1 cellular context compared by ENCODE assay signal in the genomic region with DNA sequence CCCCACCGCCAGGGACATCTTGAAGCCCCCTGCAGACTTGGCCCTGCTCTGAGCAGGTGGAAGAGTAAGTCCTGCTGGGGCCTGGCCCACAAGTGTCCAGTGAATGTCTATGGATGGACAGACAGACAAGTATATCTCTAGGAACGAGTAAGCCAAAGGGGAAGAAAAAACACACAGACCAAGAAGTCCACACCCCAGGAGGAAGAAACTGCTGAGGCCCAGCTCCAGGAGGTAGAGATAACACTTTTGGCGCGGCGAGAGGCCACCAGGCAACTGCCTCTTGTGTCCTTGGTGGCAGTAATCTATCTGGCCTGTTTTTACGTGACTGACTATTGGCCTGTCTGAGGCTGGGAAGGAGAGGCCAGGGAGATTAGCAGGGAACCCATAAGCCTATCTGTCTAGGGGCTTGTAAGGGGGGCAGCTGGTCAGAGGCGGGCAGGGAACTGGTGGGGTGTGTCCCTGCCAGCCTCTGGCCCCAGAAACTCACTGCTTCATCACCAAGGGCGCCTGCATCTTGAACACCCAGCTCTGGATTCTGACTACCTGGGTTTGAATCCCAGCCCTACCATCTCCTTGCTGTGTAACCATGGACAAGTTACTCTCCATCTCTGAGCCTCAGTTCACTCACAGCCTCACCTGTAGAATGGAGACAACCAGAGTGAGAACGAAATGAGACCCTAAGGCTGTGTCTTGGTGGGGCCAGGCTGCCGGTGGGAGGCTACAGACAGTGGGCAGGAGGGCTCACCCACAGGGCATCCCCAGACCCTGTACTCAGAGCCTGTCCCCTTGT.
A peak's percentile ranks its signal among the peaks of the same experiment; 100 is the strongest.
TF ChIP-seq lines count a peak whose summit lies in the region.

No MANE protein-coding gene starts in this region.

TF ChIP-seq in K562, 482 proteins besides CTCF, POLR2A, EP300 and RAD21 (continued from another document):
- no peak for TF ChIP-seq NFXL1 (CRISPR knock-in tag; IDR thresholded peaks at IDR 0.05)
- no peak for TF ChIP-seq KLF10 (CRISPR knock-in tag; IDR thresholded peaks at IDR 0.05)
- TF ChIP-seq, protein P1, sequence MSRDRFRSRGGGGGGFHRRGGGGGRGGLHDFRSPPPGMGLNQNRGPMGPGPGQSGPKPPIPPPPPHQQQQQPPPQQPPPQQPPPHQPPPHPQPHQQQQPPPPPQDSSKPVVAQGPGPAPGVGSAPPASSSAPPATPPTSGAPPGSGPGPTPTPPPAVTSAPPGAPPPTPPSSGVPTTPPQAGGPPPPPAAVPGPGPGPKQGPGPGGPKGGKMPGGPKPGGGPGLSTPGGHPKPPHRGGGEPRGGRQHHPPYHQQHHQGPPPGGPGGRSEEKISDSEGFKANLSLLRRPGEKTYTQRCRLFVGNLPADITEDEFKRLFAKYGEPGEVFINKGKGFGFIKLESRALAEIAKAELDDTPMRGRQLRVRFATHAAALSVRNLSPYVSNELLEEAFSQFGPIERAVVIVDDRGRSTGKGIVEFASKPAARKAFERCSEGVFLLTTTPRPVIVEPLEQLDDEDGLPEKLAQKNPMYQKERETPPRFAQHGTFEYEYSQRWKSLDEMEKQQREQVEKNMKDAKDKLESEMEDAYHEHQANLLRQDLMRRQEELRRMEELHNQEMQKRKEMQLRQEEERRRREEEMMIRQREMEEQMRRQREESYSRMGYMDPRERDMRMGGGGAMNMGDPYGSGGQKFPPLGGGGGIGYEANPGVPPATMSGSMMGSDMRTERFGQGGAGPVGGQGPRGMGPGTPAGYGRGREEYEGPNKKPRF (IDR thresholded peaks at IDR 0.05; ENCODE audit: low read depth, low read length): no peak
- TF ChIP-seq RBBP5 (IDR thresholded peaks at IDR 0.05; ENCODE audit: borderline replicate concordance, insufficient read depth, low read length, poor library complexity, severe bottlenecking): peak; percentile 54
- TF ChIP-seq RB1 (IDR thresholded peaks at IDR 0.05; ENCODE audit: low read depth): peak; percentile 70; the same call in 1 of the 2 replicates
- TF ChIP-seq, protein P2, sequence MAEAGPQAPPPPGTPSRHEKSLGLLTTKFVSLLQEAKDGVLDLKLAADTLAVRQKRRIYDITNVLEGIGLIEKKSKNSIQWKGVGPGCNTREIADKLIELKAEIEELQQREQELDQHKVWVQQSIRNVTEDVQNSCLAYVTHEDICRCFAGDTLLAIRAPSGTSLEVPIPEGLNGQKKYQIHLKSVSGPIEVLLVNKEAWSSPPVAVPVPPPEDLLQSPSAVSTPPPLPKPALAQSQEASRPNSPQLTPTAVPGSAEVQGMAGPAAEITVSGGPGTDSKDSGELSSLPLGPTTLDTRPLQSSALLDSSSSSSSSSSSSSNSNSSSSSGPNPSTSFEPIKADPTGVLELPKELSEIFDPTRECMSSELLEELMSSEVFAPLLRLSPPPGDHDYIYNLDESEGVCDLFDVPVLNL (CRISPR knock-in tag; IDR thresholded peaks at IDR 0.05; ENCODE audit: low read depth): 0 out of 2 replicates have a peak, but pooled peaks have one; percentile 12
- no peak for TF ChIP-seq ZNF444 (CRISPR knock-in tag; IDR thresholded peaks at IDR 0.05)
- TF ChIP-seq, protein P3, sequence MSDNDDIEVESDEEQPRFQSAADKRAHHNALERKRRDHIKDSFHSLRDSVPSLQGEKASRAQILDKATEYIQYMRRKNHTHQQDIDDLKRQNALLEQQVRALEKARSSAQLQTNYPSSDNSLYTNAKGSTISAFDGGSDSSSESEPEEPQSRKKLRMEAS (CRISPR knock-in tag; IDR thresholded peaks at IDR 0.05): 0 out of 2 replicates have a peak, but pooled peaks have one; percentile 12
- TF ChIP-seq RBM25 (IDR thresholded peaks at IDR 0.05; ENCODE audit: low read depth, low read length, severe bottlenecking): no peak
- TF ChIP-seq NFIC (IDR thresholded peaks at IDR 0.05): peak; percentile 57; the same call in 1 of the 2 replicates
- TF ChIP-seq NR2C1 (IDR thresholded peaks at IDR 0.05): no peak
- TF ChIP-seq NR2C1 (tag; IDR thresholded peaks at IDR 0.05): 0 out of 2 replicates have a peak, but pooled peaks have one; percentile 25
- TF ChIP-seq MYNN (IDR thresholded peaks at IDR 0.05): peak; percentile 78; the same call in 1 of the 2 replicates
- TF ChIP-seq MYNN (CRISPR knock-in tag; IDR thresholded peaks at IDR 0.05): no peak
- no peak for TF ChIP-seq ZNF174 (CRISPR knock-in tag; IDR thresholded peaks at IDR 0.05)
- no peak for TF ChIP-seq TSC22D4 (tag; IDR thresholded peaks at IDR 0.05)
- TF ChIP-seq, protein P4, sequence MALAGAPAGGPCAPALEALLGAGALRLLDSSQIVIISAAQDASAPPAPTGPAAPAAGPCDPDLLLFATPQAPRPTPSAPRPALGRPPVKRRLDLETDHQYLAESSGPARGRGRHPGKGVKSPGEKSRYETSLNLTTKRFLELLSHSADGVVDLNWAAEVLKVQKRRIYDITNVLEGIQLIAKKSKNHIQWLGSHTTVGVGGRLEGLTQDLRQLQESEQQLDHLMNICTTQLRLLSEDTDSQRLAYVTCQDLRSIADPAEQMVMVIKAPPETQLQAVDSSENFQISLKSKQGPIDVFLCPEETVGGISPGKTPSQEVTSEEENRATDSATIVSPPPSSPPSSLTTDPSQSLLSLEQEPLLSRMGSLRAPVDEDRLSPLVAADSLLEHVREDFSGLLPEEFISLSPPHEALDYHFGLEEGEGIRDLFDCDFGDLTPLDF (CRISPR knock-in tag; IDR thresholded peaks at IDR 0.05): peak; percentile 59
- peak; percentile 84 for TF ChIP-seq LEF1 (IDR thresholded peaks at IDR 0.05)
- TF ChIP-seq BRD9 (IDR thresholded peaks at IDR 0.05; ENCODE audit: low read depth, partially characterized antibody): peak; percentile 81
- TF ChIP-seq SPI1 (IDR thresholded peaks at IDR 0.05; ENCODE audit: borderline replicate concordance, low read depth, low read length): no peak
- peak; percentile 69; the same call in 1 of the 2 replicates for TF ChIP-seq SMARCA4 (IDR thresholded peaks at IDR 0.05)
- TF ChIP-seq ARID1B (IDR thresholded peaks at IDR 0.05): peak; percentile 82
- no peak for TF ChIP-seq MAFG (tag; conservative IDR thresholded peaks at IDR 0.05)
- no peak for TF ChIP-seq MYBL2 (IDR thresholded peaks at IDR 0.05; ENCODE audit: low read depth)
- no peak for TF ChIP-seq MYBL2 (CRISPR knock-in tag; IDR thresholded peaks at IDR 0.05; ENCODE audit: borderline replicate concordance)
- TF ChIP-seq ZBTB8A (IDR thresholded peaks at IDR 0.05; ENCODE audit: partially characterized antibody): no peak
- peak in 1 of 2 experiments; percentile 30; a peak in 1 of 4 replicates for TF ChIP-seq ARNT (IDR thresholded peaks at IDR 0.05)
- no peak for TF ChIP-seq GTF2A2 (tag; IDR thresholded peaks at IDR 0.05)
- TF ChIP-seq, protein P5, sequence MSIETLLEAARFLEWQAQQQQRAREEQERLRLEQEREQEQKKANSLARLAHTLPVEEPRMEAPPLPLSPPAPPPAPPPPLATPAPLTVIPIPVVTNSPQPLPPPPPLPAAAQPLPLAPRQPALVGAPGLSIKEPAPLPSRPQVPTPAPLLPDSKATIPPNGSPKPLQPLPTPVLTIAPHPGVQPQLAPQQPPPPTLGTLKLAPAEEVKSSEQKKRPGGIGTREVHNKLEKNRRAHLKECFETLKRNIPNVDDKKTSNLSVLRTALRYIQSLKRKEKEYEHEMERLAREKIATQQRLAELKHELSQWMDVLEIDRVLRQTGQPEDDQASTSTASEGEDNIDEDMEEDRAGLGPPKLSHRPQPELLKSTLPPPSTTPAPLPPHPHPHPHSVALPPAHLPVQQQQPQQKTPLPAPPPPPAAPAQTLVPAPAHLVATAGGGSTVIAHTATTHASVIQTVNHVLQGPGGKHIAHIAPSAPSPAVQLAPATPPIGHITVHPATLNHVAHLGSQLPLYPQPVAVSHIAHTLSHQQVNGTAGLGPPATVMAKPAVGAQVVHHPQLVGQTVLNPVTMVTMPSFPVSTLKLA (conservative IDR thresholded peaks at IDR 0.05): no peak
- peak; percentile 75 for TF ChIP-seq DPF2 (IDR thresholded peaks at IDR 0.05)
- TF ChIP-seq ZNF239 (CRISPR knock-in tag; IDR thresholded peaks at IDR 0.05): no peak
- TF ChIP-seq ZNF212 (CRISPR knock-in tag; IDR thresholded peaks at IDR 0.05): no peak
- 0 out of 2 replicates have a peak, but pooled peaks have one; percentile 17 for TF ChIP-seq ZEB2 (IDR thresholded peaks at IDR 0.05)
- no peak for TF ChIP-seq TAF15 (IDR thresholded peaks at IDR 0.05; ENCODE audit: low read depth, low read length)
- TF ChIP-seq PCBP2 (IDR thresholded peaks at IDR 0.05; ENCODE audit: low read depth, low read length, poor library complexity, severe bottlenecking): no peak
- TF ChIP-seq, protein P6, sequence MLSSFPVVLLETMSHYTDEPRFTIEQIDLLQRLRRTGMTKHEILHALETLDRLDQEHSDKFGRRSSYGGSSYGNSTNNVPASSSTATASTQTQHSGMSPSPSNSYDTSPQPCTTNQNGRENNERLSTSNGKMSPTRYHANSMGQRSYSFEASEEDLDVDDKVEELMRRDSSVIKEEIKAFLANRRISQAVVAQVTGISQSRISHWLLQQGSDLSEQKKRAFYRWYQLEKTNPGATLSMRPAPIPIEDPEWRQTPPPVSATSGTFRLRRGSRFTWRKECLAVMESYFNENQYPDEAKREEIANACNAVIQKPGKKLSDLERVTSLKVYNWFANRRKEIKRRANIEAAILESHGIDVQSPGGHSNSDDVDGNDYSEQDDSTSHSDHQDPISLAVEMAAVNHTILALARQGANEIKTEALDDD (IDR thresholded peaks at IDR 0.05): peak; percentile 71
- TF ChIP-seq MXI1 (IDR thresholded peaks at IDR 0.05; ENCODE audit: low read depth, low read length): no peak
- TF ChIP-seq BHLHE40 (IDR thresholded peaks at IDR 0.05; ENCODE audit: low read length): peak; percentile 10; the same call in 1 of the 2 replicates
